Comparison of ENCODE assay signal across 1 cellular context in genomic region chr11:65083834-65084597, GRCh38.
TF ChIP-seq lines count a peak whose summit lies in the region.

Gene CDCA5 (minus strand): TSS chr11:65084040. CDS start chr11:65083978, 62 bp downstream.
Gene ZFPL1 (plus strand): TSS chr11:65084222. CDS start chr11:65084699, 477 bp downstream.

TF ChIP-seq in HepG2, 621 proteins besides CTCF, POLR2A, EP300 and RAD21 (continued from another document and continues in another):
- no peak for TF ChIP-seq ATAD3A (CRISPR knock-in tag; IDR thresholded peaks at IDR 0.05)
- 0 out of 2 replicates have a peak, but pooled peaks have one; percentile 35 for TF ChIP-seq ZNF660 (CRISPR knock-in tag; IDR thresholded peaks at IDR 0.05; ENCODE audit: borderline replicate concordance, low read depth)
- TF ChIP-seq EZH2 (conservative IDR thresholded peaks at IDR 0.05; ENCODE audit: low read depth, low read length) = no peak
- TF ChIP-seq ZNF619 (CRISPR knock-in tag; IDR thresholded peaks at IDR 0.05) = peak; percentile 40; the same call in 1 of the 2 replicates
- peak; percentile 77; the same call in 1 of the 2 replicates for TF ChIP-seq ZNF276 (CRISPR knock-in tag; IDR thresholded peaks at IDR 0.05; ENCODE audit: low read depth)
- peak; percentile 78 for TF ChIP-seq ZIK1 (CRISPR knock-in tag; IDR thresholded peaks at IDR 0.05; ENCODE audit: borderline replicate concordance, low read depth)
- TF ChIP-seq NCOA1 (CRISPR knock-in tag; IDR thresholded peaks at IDR 0.05) = 0 out of 2 replicates have a peak, but pooled peaks have one; percentile 29
- no peak for TF ChIP-seq ZNF674 (CRISPR knock-in tag; IDR thresholded peaks at IDR 0.05; ENCODE audit: low read depth)
- TF ChIP-seq ZNF337 (CRISPR knock-in tag; IDR thresholded peaks at IDR 0.05; ENCODE audit: borderline replicate concordance, low read depth) = 0 out of 2 replicates have a peak, but pooled peaks have one; percentile 35
- no peak for TF ChIP-seq GPBP1L1 (CRISPR knock-in tag; IDR thresholded peaks at IDR 0.05)
- TF ChIP-seq TAF15 (IDR thresholded peaks at IDR 0.05; ENCODE audit: low read depth, low read length, poor library complexity, severe bottlenecking) = peak; percentile 47
- TF ChIP-seq ETV6 (CRISPR knock-in tag; conservative IDR thresholded peaks at IDR 0.05) = peak; percentile 85; the same call in 1 of the 2 replicates
- TF ChIP-seq HMGXB4 (CRISPR knock-in tag; IDR thresholded peaks at IDR 0.05; ENCODE audit: borderline replicate concordance in 1 of 2, low read depth in 1 of 2) = peak; percentile 42 to 87; a peak in 2 of 4 replicates
- no peak for TF ChIP-seq ZNF646 (CRISPR knock-in tag; IDR thresholded peaks at IDR 0.05)
- no peak for TF ChIP-seq NR2F6 (IDR thresholded peaks at IDR 0.05)
- TF ChIP-seq NR2F6 (CRISPR knock-in tag; IDR thresholded peaks at IDR 0.05) = peak; percentile 48; the same call in 1 of the 2 replicates
- no peak for TF ChIP-seq NONO (IDR thresholded peaks at IDR 0.05)
- peak; percentile 93 for TF ChIP-seq NONO (CRISPR knock-in tag; conservative IDR thresholded peaks at IDR 0.05)
- TF ChIP-seq ZMYM3 (CRISPR knock-in tag; IDR thresholded peaks at IDR 0.05) = no peak
- TF ChIP-seq SP1 (IDR thresholded peaks at IDR 0.05) = 0 out of 2 replicates have a peak, but pooled peaks have one; percentile 26
- peak; percentile 99 for TF ChIP-seq SP1 (CRISPR knock-in tag; IDR thresholded peaks at IDR 0.05)
- no peak for TF ChIP-seq PLRG1 (conservative IDR thresholded peaks at IDR 0.05)
- TF ChIP-seq SOX5 (CRISPR knock-in tag; IDR thresholded peaks at IDR 0.05; ENCODE audit: borderline replicate concordance) = peak; percentile 44; the same call in 1 of the 2 replicates
- no peak for TF ChIP-seq ZC3H4 (CRISPR knock-in tag; IDR thresholded peaks at IDR 0.05; ENCODE audit: borderline replicate concordance)
- no peak for TF ChIP-seq ATF5 (CRISPR knock-in tag; IDR thresholded peaks at IDR 0.05; ENCODE audit: low read depth)
- TF ChIP-seq HIVEP1 (CRISPR knock-in tag; IDR thresholded peaks at IDR 0.05) = peak; percentile 81
- TF ChIP-seq CHCHD3 (CRISPR knock-in tag; IDR thresholded peaks at IDR 0.05) = peak; percentile 77; the same call in 1 of the 2 replicates
- no peak for TF ChIP-seq USF2 (IDR thresholded peaks at IDR 0.05; ENCODE audit: low read depth, low read length)
- TF ChIP-seq USF2 (CRISPR knock-in tag; IDR thresholded peaks at IDR 0.05; ENCODE audit: borderline replicate concordance) = no peak
- peak; percentile 73; the same call in 1 of the 2 replicates for TF ChIP-seq MYC (CRISPR knock-in tag; IDR thresholded peaks at IDR 0.05; ENCODE audit: borderline replicate concordance)
- TF ChIP-seq NFIB (CRISPR knock-in tag; IDR thresholded peaks at IDR 0.05; ENCODE audit: borderline replicate concordance) = no peak
- TF ChIP-seq ZNF232 (CRISPR knock-in tag; IDR thresholded peaks at IDR 0.05; ENCODE audit: borderline replicate concordance) = no peak
- TF ChIP-seq NKX3-1 (CRISPR knock-in tag; IDR thresholded peaks at IDR 0.05) = no peak
- TF ChIP-seq KLF16 (CRISPR knock-in tag; IDR thresholded peaks at IDR 0.05) = peak in 1 of 2 experiments; percentile 95; a peak in 2 of 4 replicates
- 0 out of 2 replicates have a peak, but pooled peaks have one; percentile 22 for TF ChIP-seq FOXK2 (IDR thresholded peaks at IDR 0.05)
- peak; percentile 99 for TF ChIP-seq PHF20 (CRISPR knock-in tag; IDR thresholded peaks at IDR 0.05)
- 0 out of 2 replicates have a peak, but pooled peaks have one; percentile 48 for TF ChIP-seq CC2D1A (CRISPR knock-in tag; IDR thresholded peaks at IDR 0.05)
- TF ChIP-seq MAZ (IDR thresholded peaks at IDR 0.05; ENCODE audit: borderline replicate concordance, low read depth, low read length) = peak; percentile 59; the same call in 1 of the 2 replicates
- TF ChIP-seq MAZ (CRISPR knock-in tag; IDR thresholded peaks at IDR 0.05; ENCODE audit: low read depth) = peak; percentile 71; the same call in 1 of the 2 replicates
- TF ChIP-seq SNAPC4 (CRISPR knock-in tag; IDR thresholded peaks at IDR 0.05) = no peak
